Comparison of ENCODE assay signal across 9 cellular contexts in the genomic region with DNA sequence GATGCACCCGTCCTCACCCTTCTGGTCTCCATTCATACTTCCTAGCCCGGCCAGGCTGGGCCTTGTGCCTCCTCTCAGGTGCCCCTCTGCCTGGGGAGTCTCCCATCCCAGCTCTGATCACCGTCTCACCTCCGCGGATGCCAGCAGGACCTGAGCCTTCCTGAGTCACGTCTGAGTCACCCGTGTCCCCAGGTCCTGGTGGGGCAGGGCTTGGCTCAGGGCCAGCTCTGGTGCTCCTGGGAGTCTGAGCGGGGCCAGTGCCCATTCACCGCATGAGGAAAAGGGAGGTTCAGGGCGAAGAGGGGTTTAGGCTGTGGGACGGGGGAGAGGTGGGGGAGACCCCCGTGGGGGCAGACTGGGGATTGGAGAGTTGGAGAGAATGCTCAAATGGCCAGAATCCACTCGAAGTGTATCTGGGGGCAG. TPM values are rescaled to one million over a fixed set of nuclear protein-coding genes. Genes with fewer than 3 reads are reported as not detected.
DNase-seq lines count a peak whose midpoint lies in the region; ATAC-seq, FAIRE-seq and TF ChIP-seq lines count a peak whose summit lies in the region.
"Had no signal": no experiment of that assay in that cellular context is flagged by ENCODE, and none has a peak within 500 bp of the region (broad histone marks: within the 10 kb centered on the region; RNA-seq: fewer than 3 reads in every experiment).

No MANE protein-coding gene starts in this region.

- CTCF ChIA-PET in K562 (lab: Yijun Ruan, JAX; ENCODE audit: low intra/inter-chr PET ratio): no interaction called here

- POLR2A ChIA-PET in K562 (lab: Yijun Ruan, JAX): interaction anchor here (0.6 to 1.0 kb wide), 3 partner anchors 8 to 226 kb away, joined by 3 read pairs; no protein-coding TSS in a partner anchor

- intact Hi-C loops in K562 (cut with micrococcal nuclease): no loop called here

- H3K4me2 ChIP-seq in K562 (ENCODE audit: insufficient read depth, low read length): peak overlapping the region; percentile 81

- H3K36me3 ChIP-seq in HAP-1 (replicated peaks) (peaks cover 9% of the 10 kb centered on the region), K562 (ENCODE audit: control insufficient read depth, insufficient read depth, low read length) (peaks cover 15% of the 10 kb centered on the region; the same call in 1 of the 3 replicates)

- no peak for TF ChIP-seq POLR2A in K562 (conservative IDR thresholded peaks at IDR 0.05)

- DNase-seq in HAP-1 (ENCODE audit: low spot score in 2 of 2): peak in 1 of 2 experiments; percentile 45
- DNase-seq in SW 1271 (lab: John Stamatoyannopoulos, UW): peak; percentile 72 to 84
- DNase-seq in K562 (ENCODE audit: extremely low read depth in 1 of 4, low spot score in 3 of 4): peak; percentile 81 to 90 (median 86)
- peak; percentile 95 for DNase-seq in kidney tubule cell (ENCODE audit: low spot score)
- DNase-seq in stimulated activated CD8-positive, alpha-beta memory T cell treated with anti-CD3 and anti-CD28 coated beads, Interleukin-12 subunit alpha, Interleukin-12 subunit beta, amount 100 ng/mL, for 1 hour (ENCODE audit: low read depth): peak; percentile 17
- DNase-seq in NCI-H1048 (lab: John Stamatoyannopoulos, UW): no peak

- H3K9me3 ChIP-seq in HAP-1: no peaks in the 10 kb centered on the region
- H3K9me3 ChIP-seq in K562 (replicated peaks; ENCODE audit: control insufficient read depth, insufficient read depth, low read depth, low read length): no peaks in the 10 kb centered on the region; the same call in 1 of the 2 replicates

- peak overlapping the region; percentile 83 for H3K27ac ChIP-seq in K562 (ENCODE audit: extremely low read depth, low read depth, low read length)

- H3K4me1 ChIP-seq in HAP-1 (peaks cover 6% of the 10 kb centered on the region), K562 (replicated peaks in 1 of 2; ENCODE audit: control insufficient read depth in 2 of 2, insufficient read depth in 2 of 2, low read length in 2 of 2) (peaks cover 8 to 80% of the 10 kb centered on the region in 2 experiments; a peak in 3 of 5 replicates)

- no peak for ATAC-seq in K562
- no peak for ATAC-seq in HG03378 (IDR thresholded peaks at IDR 0.05; ENCODE audit: unreplicated experiment)
- no peak for ATAC-seq in HG03521 (IDR thresholded peaks at IDR 0.05; ENCODE audit: unreplicated experiment)

- no peak for TF ChIP-seq EP300 in K562 (IDR thresholded peaks at IDR 0.05; ENCODE audit: low read length)

- peak overlapping the region; percentile 84 for H2AFZ ChIP-seq in K562 (ENCODE audit: low read depth, low read length)

- BruUV-seq in K562 (replicated peaks; lab: Mats Ljungman, UMichigan): TSS peak; percentile 34

- in situ Hi-C loops in HAP-1 (cut with MboI; ENCODE audit: low sequenced_read_pairs) (no loop called here), K562 (cut with MboI) (no loop called here)

- no peaks in the 10 kb centered on the region for H3K9me1 ChIP-seq in K562 (ENCODE audit: control insufficient read depth, insufficient read depth, low read length)

- peak overlapping the region; percentile 78 to 93 for H3K9ac ChIP-seq in K562 (ENCODE audit: insufficient read depth in 1 of 2, low read depth in 2 of 2, low read length in 2 of 2)

- H3K4me3 ChIP-seq in HAP-1 (peak overlapping the region; percentile 46), K562 (peak overlapping the region; percentile 75)

- TF ChIP-seq CTCF in K562 (IDR thresholded peaks at IDR 0.05 in 2 of 3, conservative IDR thresholded peaks at IDR 0.05 in 1 of 3; ENCODE audit: insufficient read depth in 2 of 3, low read depth in 1 of 3, low read length in 3 of 3): no peak

- no peak for TF ChIP-seq RAD21 in K562 (CRISPR knock-in tag; conservative IDR thresholded peaks at IDR 0.05 in 1 of 2, IDR thresholded peaks at IDR 0.05 in 1 of 2)

- no peaks in the 10 kb centered on the region for H4K20me1 ChIP-seq in K562 (replicated peaks; ENCODE audit: control insufficient read depth, insufficient read depth, low read length)

- 9% methylated on average over 11 of the region's 13 CpGs for WGBS in K562 (ENCODE audit: insufficient coverage, low coverage, missing lambda C conversion rate)

- H3K27me3 ChIP-seq in HAP-1 (ENCODE audit: low read depth): no peaks in the 10 kb centered on the region
- H3K27me3 ChIP-seq in K562 (ENCODE audit: control insufficient read depth in 2 of 2, insufficient read depth in 2 of 2, low read length in 2 of 2): no peaks in the 10 kb centered on the region

- H3K79me2 ChIP-seq in K562 (ENCODE audit: control insufficient read depth, insufficient read depth, low read length): peaks cover 5% of the 10 kb centered on the region; the same call in 1 of the 3 replicates

- peak; percentile 89 for FAIRE-seq in K562 (lab: Jason Lieb, UNC)

RNA-seq across cellular contexts. Expression of gene ATP8B3, which starts 0.6 kb away (rescaled TPM):
- 40.7 and 89.4 TPM in 2 replicates for total RNA-seq in K562 (2011; cell fraction: chromatin; rRNA removed; ENCODE audit: low replicate concordance)
- 37.1 and 44.7 TPM in 2 replicates for total RNA-seq in K562 (2011; cell fraction: nucleolus; rRNA removed)
- total RNA-seq in K562 (2011; cell fraction: nucleoplasm; rRNA removed): 35.0 and 38.7 TPM in 2 replicates
- total RNA-seq in K562 (2014; rRNA removed) (3.2 and 5.0 TPM in 2 replicates), K562 (2014; rRNA removed; fragmentation: Illumina TruSeq; extraction: Trizol) (3.2 and 3.6 TPM in 2 replicates), K562 (2015; rRNA removed; fragmentation: Illumina TruSeq; extraction: Trizol) (3.8 and 4.3 TPM in 2 replicates), K562 (2021) (12.3 and 13.2 TPM in 2 replicates)
- polyA plus RNA-seq in K562 (2011; rRNA removed) (8.3 and 13.2 TPM in 2 replicates), K562 (2014; fragmentation: Illumina TruSeq; extraction: Trizol) (6.0 and 6.4 TPM in 2 replicates), K562 (2014; fragmentation: Nextera tagmentation; extraction: Ambion mirVana) (1 to 10 TPM; 1.2 to 2.2 TPM), K562 (2014; rRNA removed) (10.1 and 11.9 TPM in 2 replicates)
- 12.0 and 13.1 TPM in 2 replicates for polyA plus RNA-seq in K562 (2011; cell fraction: cytosol; rRNA removed)
- 36.1 and 44.4 TPM in 2 replicates for polyA plus RNA-seq in K562 (2011; cell fraction: nucleus; rRNA removed)
- 5.6 and 7.6 TPM in 2 replicates for polyA plus RNA-seq in K562 (2012)
- 9.7 and 10.4 TPM in 2 replicates for polyA minus RNA-seq in K562 (2011; rRNA and poly(A)+ RNA removed)
- polyA minus RNA-seq in K562 (2011; cell fraction: cytosol; rRNA and poly(A)+ RNA removed): 7.3 and 10.2 TPM in 2 replicates
- 5.4 and 7.0 TPM in 2 replicates for polyA minus RNA-seq in K562 (2011; cell fraction: nucleus; rRNA and poly(A)+ RNA removed)

RNA-seq across cellular contexts. Expression of gene REXO1, which starts 36.8 kb away (rescaled TPM):
- 46.7 and 163 TPM in 2 replicates for total RNA-seq in K562 (2011; cell fraction: chromatin; rRNA removed; ENCODE audit: low replicate concordance)
- 112 and 114 TPM in 2 replicates for total RNA-seq in K562 (2011; cell fraction: nucleolus; rRNA removed)
- total RNA-seq in K562 (2011; cell fraction: nucleoplasm; rRNA removed): 55.0 and 57.6 TPM in 2 replicates
- 15.8 and 21.9 TPM in 2 replicates for total RNA-seq in K562 (2014; rRNA removed)
- total RNA-seq in K562 (2014; rRNA removed; fragmentation: Illumina TruSeq; extraction: Trizol): 3.5 and 4.5 TPM in 2 replicates
- 15.8 and 20.8 TPM in 2 replicates for total RNA-seq in K562 (2015; rRNA removed; fragmentation: Illumina TruSeq; extraction: Trizol)
- total RNA-seq in K562 (2021): 52.4 and 63.3 TPM in 2 replicates
- 14.6 and 21.5 TPM in 2 replicates for polyA plus RNA-seq in K562 (2011; rRNA removed)
- polyA plus RNA-seq in K562 (2011; cell fraction: cytosol; rRNA removed): 17.4 and 27.3 TPM in 2 replicates
- polyA plus RNA-seq in K562 (2011; cell fraction: nucleus; rRNA removed): 56.5 and 100 TPM in 2 replicates
- 37.1 and 39.8 TPM in 2 replicates for polyA plus RNA-seq in K562 (2012)
- 16.7 and 40.7 TPM in 2 replicates for polyA plus RNA-seq in K562 (2014; fragmentation: Illumina TruSeq; extraction: Trizol)
- polyA plus RNA-seq in K562 (2014; fragmentation: Nextera tagmentation; extraction: Ambion mirVana): under 1 TPM; 0.04 to 0.29 TPM
- 31.0 and 50.1 TPM in 2 replicates for polyA plus RNA-seq in K562 (2014; rRNA removed)
- polyA minus RNA-seq in K562 (2011; rRNA and poly(A)+ RNA removed): 7.4 and 11.2 TPM in 2 replicates
- polyA minus RNA-seq in K562 (2011; cell fraction: cytosol; rRNA and poly(A)+ RNA removed): 23.8 and 34.7 TPM in 2 replicates
- polyA minus RNA-seq in K562 (2011; cell fraction: nucleus; rRNA and poly(A)+ RNA removed): 19.5 and 21.3 TPM in 2 replicates

RNA-seq across cellular contexts. Expression of gene KLF16, which starts 51.9 kb away (rescaled TPM):
- 5.8 and 14.0 TPM in 2 replicates for total RNA-seq in K562 (2011; cell fraction: chromatin; rRNA removed; ENCODE audit: low replicate concordance)
- total RNA-seq in K562 (2011; cell fraction: nucleolus; rRNA removed): 11.7 and 16.7 TPM in 2 replicates
- total RNA-seq in K562 (2011; cell fraction: nucleoplasm; rRNA removed): 6.4 and 7.5 TPM in 2 replicates
- total RNA-seq in K562 (2014; rRNA removed) (15.5 and 22.0 TPM in 2 replicates), K562 (2014; rRNA removed; fragmentation: Illumina TruSeq; extraction: Trizol) (3.4 and 3.8 TPM in 2 replicates), K562 (2015; rRNA removed; fragmentation: Illumina TruSeq; extraction: Trizol) (7.9 and 9.4 TPM in 2 replicates), K562 (2021) (59.1 and 60.4 TPM in 2 replicates)
- polyA plus RNA-seq in K562 (2011; rRNA removed) (3.7 and 4.8 TPM in 2 replicates), K562 (2014; fragmentation: Illumina TruSeq; extraction: Trizol) (6.8 and 13.1 TPM in 2 replicates), K562 (2014; fragmentation: Nextera tagmentation; extraction: Ambion mirVana) (under 1 TPM; 0.04 to 0.10 TPM), K562 (2014; rRNA removed) (15.4 and 27.5 TPM in 2 replicates)
- polyA plus RNA-seq in K562 (2011; cell fraction: cytosol; rRNA removed): 7.1 and 44.8 TPM in 2 replicates
- polyA plus RNA-seq in K562 (2011; cell fraction: nucleus; rRNA removed): 14.2 and 29.1 TPM in 2 replicates
- polyA plus RNA-seq in K562 (2012): 20.8 and 23.7 TPM in 2 replicates
- 1.0 and 1.3 TPM in 2 replicates for polyA minus RNA-seq in K562 (2011; rRNA and poly(A)+ RNA removed)
- polyA minus RNA-seq in K562 (2011; cell fraction: cytosol; rRNA and poly(A)+ RNA removed): 15.0 and 25.4 TPM in 2 replicates
- 5.8 and 6.6 TPM in 2 replicates for polyA minus RNA-seq in K562 (2011; cell fraction: nucleus; rRNA and poly(A)+ RNA removed)

RNA-seq across cellular contexts. Expression of gene ONECUT3, which starts 58.2 kb away (rescaled TPM):
- total RNA-seq in K562 (2011; cell fraction: chromatin; rRNA removed; ENCODE audit: low replicate concordance): 0.12 TPM in 1 of 2 replicates, not detected in the other
- not detected in 2 replicates for total RNA-seq in K562 (2011; cell fraction: nucleolus; rRNA removed)
- 0.08 TPM in 1 of 2 replicates, not detected in the other for total RNA-seq in K562 (2011; cell fraction: nucleoplasm; rRNA removed)
- total RNA-seq in K562 (2014; rRNA removed): not detected in 2 replicates
- total RNA-seq in K562 (2014; rRNA removed; fragmentation: Illumina TruSeq; extraction: Trizol): not detected in 2 replicates
- not detected in 2 replicates for total RNA-seq in K562 (2015; rRNA removed; fragmentation: Illumina TruSeq; extraction: Trizol)
- total RNA-seq in K562 (2021): not detected in 2 replicates
- 0.01 TPM in 1 of 2 replicates, not detected in the other for polyA plus RNA-seq in K562 (2011; rRNA removed)
- 0.01 and 0.04 TPM in 2 replicates for polyA plus RNA-seq in K562 (2011; cell fraction: cytosol; rRNA removed)
- polyA plus RNA-seq in K562 (2011; cell fraction: nucleus; rRNA removed): 0.06 and 0.14 TPM in 2 replicates
- 0.01 and 0.07 TPM in 2 replicates for polyA plus RNA-seq in K562 (2012)
- polyA plus RNA-seq in K562 (2014; fragmentation: Illumina TruSeq; extraction: Trizol): not detected in 2 replicates
- not detected for polyA plus RNA-seq in K562 (2014; fragmentation: Nextera tagmentation; extraction: Ambion mirVana)
- not detected in 2 replicates for polyA plus RNA-seq in K562 (2014; rRNA removed)
- polyA minus RNA-seq in K562 (2011; rRNA and poly(A)+ RNA removed): 0.03 TPM in 1 of 2 replicates, not detected in the other
- not detected in 2 replicates for polyA minus RNA-seq in K562 (2011; cell fraction: cytosol; rRNA and poly(A)+ RNA removed)
- polyA minus RNA-seq in K562 (2011; cell fraction: nucleus; rRNA and poly(A)+ RNA removed): not detected in 2 replicates
- polyA plus RNA-seq: adipose tissue had no signal
